Comparison of ENCODE assay signal across 1 cellular context in genomic region chr10:127337801-127338200, GRCh38.
TF ChIP-seq lines count a peak whose summit lies in the region.

No MANE protein-coding gene starts in this region.

TF ChIP-seq in GM23338, 12 proteins besides CTCF, POLR2A, EP300 and RAD21 (continued from another document):
- TF ChIP-seq ZNF462 (CRISPR knock-in tag; IDR thresholded peaks at IDR 0.05) (no peak), STAT1 (IDR thresholded peaks at IDR 0.05; ENCODE audit: unreplicated experiment) (no peak)
